In the genomic region with DNA sequence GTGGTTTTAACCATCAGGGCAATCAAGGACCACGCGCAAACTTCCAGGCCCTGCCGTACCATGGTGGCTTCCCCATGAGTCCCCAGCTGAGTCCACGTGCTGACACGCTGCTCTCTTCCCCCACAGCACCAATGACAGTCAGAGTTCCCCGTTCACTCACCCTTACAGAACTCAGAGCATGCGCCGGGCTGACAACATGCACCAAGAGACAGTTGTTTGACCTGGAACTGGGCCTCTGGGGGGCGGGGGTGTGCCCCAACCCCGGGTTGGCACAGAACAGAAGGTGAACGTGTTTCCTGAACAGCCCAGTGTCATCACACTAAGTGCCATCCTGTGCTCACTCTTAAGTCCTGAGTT, we compare ENCODE assay signal across 1 cellular context.
TF ChIP-seq lines count a peak whose summit lies in the region.

No MANE protein-coding gene starts in this region.

TF ChIP-seq in GM12878, 131 proteins besides CTCF, POLR2A, EP300 and RAD21 (continued from another document and continues in another):
- TF ChIP-seq YBX1 (IDR thresholded peaks at IDR 0.05), result no peak
- TF ChIP-seq SUPT20H (IDR thresholded peaks at IDR 0.05; ENCODE audit: borderline replicate concordance, control insufficient read depth, low read depth, low read length), result no peak
- no peak for TF ChIP-seq ZBED1 (IDR thresholded peaks at IDR 0.05; ENCODE audit: borderline replicate concordance)
- TF ChIP-seq, protein P1, sequence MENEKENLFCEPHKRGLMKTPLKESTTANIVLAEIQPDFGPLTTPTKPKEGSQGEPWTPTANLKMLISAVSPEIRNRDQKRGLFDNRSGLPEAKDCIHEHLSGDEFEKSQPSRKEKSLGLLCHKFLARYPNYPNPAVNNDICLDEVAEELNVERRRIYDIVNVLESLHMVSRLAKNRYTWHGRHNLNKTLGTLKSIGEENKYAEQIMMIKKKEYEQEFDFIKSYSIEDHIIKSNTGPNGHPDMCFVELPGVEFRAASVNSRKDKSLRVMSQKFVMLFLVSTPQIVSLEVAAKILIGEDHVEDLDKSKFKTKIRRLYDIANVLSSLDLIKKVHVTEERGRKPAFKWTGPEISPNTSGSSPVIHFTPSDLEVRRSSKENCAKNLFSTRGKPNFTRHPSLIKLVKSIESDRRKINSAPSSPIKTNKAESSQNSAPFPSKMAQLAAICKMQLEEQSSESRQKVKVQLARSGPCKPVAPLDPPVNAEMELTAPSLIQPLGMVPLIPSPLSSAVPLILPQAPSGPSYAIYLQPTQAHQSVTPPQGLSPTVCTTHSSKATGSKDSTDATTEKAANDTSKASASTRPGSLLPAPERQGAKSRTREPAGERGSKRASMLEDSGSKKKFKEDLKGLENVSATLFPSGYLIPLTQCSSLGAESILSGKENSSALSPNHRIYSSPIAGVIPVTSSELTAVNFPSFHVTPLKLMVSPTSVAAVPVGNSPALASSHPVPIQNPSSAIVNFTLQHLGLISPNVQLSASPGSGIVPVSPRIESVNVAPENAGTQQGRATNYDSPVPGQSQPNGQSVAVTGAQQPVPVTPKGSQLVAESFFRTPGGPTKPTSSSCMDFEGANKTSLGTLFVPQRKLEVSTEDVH (IDR thresholded peaks at IDR 0.05; ENCODE audit: low read depth, partially characterized antibody), result no peak
- TF ChIP-seq, protein P2, sequence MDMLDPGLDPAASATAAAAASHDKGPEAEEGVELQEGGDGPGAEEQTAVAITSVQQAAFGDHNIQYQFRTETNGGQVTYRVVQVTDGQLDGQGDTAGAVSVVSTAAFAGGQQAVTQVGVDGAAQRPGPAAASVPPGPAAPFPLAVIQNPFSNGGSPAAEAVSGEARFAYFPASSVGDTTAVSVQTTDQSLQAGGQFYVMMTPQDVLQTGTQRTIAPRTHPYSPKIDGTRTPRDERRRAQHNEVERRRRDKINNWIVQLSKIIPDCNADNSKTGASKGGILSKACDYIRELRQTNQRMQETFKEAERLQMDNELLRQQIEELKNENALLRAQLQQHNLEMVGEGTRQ (IDR thresholded peaks at IDR 0.05; ENCODE audit: borderline replicate concordance, low read depth, low read length), result no peak
- TF ChIP-seq, protein P3, sequence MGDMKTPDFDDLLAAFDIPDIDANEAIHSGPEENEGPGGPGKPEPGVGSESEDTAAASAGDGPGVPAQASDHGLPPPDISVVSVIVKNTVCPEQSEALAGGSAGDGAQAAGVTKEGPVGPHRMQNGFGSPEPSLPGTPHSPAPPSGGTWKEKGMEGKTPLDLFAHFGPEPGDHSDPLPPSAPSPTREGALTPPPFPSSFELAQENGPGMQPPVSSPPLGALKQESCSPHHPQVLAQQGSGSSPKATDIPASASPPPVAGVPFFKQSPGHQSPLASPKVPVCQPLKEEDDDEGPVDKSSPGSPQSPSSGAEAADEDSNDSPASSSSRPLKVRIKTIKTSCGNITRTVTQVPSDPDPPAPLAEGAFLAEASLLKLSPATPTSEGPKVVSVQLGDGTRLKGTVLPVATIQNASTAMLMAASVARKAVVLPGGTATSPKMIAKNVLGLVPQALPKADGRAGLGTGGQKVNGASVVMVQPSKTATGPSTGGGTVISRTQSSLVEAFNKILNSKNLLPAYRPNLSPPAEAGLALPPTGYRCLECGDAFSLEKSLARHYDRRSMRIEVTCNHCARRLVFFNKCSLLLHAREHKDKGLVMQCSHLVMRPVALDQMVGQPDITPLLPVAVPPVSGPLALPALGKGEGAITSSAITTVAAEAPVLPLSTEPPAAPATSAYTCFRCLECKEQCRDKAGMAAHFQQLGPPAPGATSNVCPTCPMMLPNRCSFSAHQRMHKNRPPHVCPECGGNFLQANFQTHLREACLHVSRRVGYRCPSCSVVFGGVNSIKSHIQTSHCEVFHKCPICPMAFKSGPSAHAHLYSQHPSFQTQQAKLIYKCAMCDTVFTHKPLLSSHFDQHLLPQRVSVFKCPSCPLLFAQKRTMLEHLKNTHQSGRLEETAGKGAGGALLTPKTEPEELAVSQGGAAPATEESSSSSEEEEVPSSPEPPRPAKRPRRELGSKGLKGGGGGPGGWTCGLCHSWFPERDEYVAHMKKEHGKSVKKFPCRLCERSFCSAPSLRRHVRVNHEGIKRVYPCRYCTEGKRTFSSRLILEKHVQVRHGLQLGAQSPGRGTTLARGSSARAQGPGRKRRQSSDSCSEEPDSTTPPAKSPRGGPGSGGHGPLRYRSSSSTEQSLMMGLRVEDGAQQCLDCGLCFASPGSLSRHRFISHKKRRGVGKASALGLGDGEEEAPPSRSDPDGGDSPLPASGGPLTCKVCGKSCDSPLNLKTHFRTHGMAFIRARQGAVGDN (IDR thresholded peaks at IDR 0.05), result peak; percentile 97
- no peak for TF ChIP-seq RB1 (IDR thresholded peaks at IDR 0.05; ENCODE audit: borderline replicate concordance)
- TF ChIP-seq, protein P4, sequence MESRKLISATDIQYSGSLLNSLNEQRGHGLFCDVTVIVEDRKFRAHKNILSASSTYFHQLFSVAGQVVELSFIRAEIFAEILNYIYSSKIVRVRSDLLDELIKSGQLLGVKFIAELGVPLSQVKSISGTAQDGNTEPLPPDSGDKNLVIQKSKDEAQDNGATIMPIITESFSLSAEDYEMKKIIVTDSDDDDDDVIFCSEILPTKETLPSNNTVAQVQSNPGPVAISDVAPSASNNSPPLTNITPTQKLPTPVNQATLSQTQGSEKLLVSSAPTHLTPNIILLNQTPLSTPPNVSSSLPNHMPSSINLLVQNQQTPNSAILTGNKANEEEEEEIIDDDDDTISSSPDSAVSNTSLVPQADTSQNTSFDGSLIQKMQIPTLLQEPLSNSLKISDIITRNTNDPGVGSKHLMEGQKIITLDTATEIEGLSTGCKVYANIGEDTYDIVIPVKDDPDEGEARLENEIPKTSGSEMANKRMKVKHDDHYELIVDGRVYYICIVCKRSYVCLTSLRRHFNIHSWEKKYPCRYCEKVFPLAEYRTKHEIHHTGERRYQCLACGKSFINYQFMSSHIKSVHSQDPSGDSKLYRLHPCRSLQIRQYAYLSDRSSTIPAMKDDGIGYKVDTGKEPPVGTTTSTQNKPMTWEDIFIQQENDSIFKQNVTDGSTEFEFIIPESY (IDR thresholded peaks at IDR 0.05), result no peak
- no peak for TF ChIP-seq SRF (IDR thresholded peaks at IDR 0.05; ENCODE audit: low read depth in 2 of 2, low read length in 2 of 2)
- no peak for TF ChIP-seq NFYA (IDR thresholded peaks at IDR 0.05; ENCODE audit: borderline replicate concordance, low read depth, low read length)
- TF ChIP-seq, protein P5, sequence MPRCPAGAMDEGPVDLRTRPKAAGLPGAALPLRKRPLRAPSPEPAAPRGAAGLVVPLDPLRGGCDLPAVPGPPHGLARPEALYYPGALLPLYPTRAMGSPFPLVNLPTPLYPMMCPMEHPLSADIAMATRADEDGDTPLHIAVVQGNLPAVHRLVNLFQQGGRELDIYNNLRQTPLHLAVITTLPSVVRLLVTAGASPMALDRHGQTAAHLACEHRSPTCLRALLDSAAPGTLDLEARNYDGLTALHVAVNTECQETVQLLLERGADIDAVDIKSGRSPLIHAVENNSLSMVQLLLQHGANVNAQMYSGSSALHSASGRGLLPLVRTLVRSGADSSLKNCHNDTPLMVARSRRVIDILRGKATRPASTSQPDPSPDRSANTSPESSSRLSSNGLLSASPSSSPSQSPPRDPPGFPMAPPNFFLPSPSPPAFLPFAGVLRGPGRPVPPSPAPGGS (IDR thresholded peaks at IDR 0.05; ENCODE audit: borderline replicate concordance, insufficient read depth, low read depth, low read length, poor library complexity, severe bottlenecking), result no peak
- TF ChIP-seq, protein P6, sequence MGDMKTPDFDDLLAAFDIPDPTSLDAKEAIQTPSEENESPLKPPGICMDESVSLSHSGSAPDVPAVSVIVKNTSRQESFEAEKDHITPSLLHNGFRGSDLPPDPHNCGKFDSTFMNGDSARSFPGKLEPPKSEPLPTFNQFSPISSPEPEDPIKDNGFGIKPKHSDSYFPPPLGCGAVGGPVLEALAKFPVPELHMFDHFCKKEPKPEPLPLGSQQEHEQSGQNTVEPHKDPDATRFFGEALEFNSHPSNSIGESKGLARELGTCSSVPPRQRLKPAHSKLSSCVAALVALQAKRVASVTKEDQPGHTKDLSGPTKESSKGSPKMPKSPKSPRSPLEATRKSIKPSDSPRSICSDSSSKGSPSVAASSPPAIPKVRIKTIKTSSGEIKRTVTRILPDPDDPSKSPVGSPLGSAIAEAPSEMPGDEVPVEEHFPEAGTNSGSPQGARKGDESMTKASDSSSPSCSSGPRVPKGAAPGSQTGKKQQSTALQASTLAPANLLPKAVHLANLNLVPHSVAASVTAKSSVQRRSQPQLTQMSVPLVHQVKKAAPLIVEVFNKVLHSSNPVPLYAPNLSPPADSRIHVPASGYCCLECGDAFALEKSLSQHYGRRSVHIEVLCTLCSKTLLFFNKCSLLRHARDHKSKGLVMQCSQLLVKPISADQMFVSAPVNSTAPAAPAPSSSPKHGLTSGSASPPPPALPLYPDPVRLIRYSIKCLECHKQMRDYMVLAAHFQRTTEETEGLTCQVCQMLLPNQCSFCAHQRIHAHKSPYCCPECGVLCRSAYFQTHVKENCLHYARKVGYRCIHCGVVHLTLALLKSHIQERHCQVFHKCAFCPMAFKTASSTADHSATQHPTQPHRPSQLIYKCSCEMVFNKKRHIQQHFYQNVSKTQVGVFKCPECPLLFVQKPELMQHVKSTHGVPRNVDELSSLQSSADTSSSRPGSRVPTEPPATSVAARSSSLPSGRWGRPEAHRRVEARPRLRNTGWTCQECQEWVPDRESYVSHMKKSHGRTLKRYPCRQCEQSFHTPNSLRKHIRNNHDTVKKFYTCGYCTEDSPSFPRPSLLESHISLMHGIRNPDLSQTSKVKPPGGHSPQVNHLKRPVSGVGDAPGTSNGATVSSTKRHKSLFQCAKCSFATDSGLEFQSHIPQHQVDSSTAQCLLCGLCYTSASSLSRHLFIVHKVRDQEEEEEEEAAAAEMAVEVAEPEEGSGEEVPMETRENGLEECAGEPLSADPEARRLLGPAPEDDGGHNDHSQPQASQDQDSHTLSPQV (IDR thresholded peaks at IDR 0.05), result no peak
- TF ChIP-seq, protein P7, sequence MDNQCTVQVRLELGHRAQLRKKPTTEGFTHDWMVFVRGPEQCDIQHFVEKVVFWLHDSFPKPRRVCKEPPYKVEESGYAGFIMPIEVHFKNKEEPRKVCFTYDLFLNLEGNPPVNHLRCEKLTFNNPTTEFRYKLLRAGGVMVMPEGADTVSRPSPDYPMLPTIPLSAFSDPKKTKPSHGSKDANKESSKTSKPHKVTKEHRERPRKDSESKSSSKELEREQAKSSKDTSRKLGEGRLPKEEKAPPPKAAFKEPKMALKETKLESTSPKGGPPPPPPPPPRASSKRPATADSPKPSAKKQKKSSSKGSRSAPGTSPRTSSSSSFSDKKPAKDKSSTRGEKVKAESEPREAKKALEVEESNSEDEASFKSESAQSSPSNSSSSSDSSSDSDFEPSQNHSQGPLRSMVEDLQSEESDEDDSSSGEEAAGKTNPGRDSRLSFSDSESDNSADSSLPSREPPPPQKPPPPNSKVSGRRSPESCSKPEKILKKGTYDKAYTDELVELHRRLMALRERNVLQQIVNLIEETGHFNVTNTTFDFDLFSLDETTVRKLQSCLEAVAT (IDR thresholded peaks at IDR 0.05), result no peak
- TF ChIP-seq, protein P8, sequence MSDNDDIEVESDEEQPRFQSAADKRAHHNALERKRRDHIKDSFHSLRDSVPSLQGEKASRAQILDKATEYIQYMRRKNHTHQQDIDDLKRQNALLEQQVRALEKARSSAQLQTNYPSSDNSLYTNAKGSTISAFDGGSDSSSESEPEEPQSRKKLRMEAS (IDR thresholded peaks at IDR 0.05; ENCODE audit: low read depth, low read length), result peak; percentile 48; the same call in 1 of the 2 replicates
- no peak for TF ChIP-seq PAX5 (IDR thresholded peaks at IDR 0.05; ENCODE audit: borderline replicate concordance, low read depth, low read length)
- no peak for TF ChIP-seq GATAD2B (conservative IDR thresholded peaks at IDR 0.05; ENCODE audit: low read depth)
- no peak for TF ChIP-seq SP1 (IDR thresholded peaks at IDR 0.05; ENCODE audit: low read depth, low read length)
- TF ChIP-seq, protein P9, sequence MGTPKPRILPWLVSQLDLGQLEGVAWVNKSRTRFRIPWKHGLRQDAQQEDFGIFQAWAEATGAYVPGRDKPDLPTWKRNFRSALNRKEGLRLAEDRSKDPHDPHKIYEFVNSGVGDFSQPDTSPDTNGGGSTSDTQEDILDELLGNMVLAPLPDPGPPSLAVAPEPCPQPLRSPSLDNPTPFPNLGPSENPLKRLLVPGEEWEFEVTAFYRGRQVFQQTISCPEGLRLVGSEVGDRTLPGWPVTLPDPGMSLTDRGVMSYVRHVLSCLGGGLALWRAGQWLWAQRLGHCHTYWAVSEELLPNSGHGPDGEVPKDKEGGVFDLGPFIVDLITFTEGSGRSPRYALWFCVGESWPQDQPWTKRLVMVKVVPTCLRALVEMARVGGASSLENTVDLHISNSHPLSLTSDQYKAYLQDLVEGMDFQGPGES (IDR thresholded peaks at IDR 0.05), result no peak
- TF ChIP-seq RUNX3 (IDR thresholded peaks at IDR 0.05; ENCODE audit: low read length), result no peak; the same call in 1 of the 2 replicates
- peak; percentile 39; the same call in 1 of the 2 replicates for TF ChIP-seq CREB1 (IDR thresholded peaks at IDR 0.05; ENCODE audit: low read depth)
- TF ChIP-seq RAD51 (IDR thresholded peaks at IDR 0.05), result peak; percentile 38; the same call in 1 of the 2 replicates
- TF ChIP-seq, protein P10, sequence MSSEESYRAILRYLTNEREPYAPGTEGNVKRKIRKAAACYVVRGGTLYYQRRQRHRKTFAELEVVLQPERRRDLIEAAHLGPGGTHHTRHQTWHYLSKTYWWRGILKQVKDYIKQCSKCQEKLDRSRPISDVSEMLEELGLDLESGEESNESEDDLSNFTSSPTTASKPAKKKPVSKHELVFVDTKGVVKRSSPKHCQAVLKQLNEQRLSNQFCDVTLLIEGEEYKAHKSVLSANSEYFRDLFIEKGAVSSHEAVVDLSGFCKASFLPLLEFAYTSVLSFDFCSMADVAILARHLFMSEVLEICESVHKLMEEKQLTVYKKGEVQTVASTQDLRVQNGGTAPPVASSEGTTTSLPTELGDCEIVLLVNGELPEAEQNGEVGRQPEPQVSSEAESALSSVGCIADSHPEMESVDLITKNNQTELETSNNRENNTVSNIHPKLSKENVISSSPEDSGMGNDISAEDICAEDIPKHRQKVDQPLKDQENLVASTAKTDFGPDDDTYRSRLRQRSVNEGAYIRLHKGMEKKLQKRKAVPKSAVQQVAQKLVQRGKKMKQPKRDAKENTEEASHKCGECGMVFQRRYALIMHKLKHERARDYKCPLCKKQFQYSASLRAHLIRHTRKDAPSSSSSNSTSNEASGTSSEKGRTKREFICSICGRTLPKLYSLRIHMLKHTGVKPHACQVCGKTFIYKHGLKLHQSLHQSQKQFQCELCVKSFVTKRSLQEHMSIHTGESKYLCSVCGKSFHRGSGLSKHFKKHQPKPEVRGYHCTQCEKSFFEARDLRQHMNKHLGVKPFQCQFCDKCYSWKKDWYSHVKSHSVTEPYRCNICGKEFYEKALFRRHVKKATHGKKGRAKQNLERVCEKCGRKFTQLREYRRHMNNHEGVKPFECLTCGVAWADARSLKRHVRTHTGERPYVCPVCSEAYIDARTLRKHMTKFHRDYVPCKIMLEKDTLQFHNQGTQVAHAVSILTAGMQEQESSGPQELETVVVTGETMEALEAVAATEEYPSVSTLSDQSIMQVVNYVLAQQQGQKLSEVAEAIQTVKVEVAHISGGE (CRISPR knock-in tag; IDR thresholded peaks at IDR 0.05), result no peak
- 0 out of 2 replicates have a peak, but pooled peaks have one; percentile 7 for TF ChIP-seq SPI1 (IDR thresholded peaks at IDR 0.05; ENCODE audit: borderline replicate concordance, insufficient read depth, low read depth, low read length)
- no peak for TF ChIP-seq ZNF274 (IDR thresholded peaks at IDR 0.05; ENCODE audit: insufficient read depth, insufficient read length)
- TF ChIP-seq TBL1XR1 (IDR thresholded peaks at IDR 0.05; ENCODE audit: low read depth, low read length), result no peak
- no peak for TF ChIP-seq BACH1 (IDR thresholded peaks at IDR 0.05; ENCODE audit: borderline replicate concordance)
- no peak for TF ChIP-seq WRNIP1 (IDR thresholded peaks at IDR 0.05; ENCODE audit: borderline replicate concordance, low read depth, low read length)
- TF ChIP-seq ESRRA (IDR thresholded peaks at IDR 0.05; ENCODE audit: low read length), result no peak
- TF ChIP-seq CHD1 (IDR thresholded peaks at IDR 0.05; ENCODE audit: low read depth, low read length), result no peak
- no peak for TF ChIP-seq RFX5 (IDR thresholded peaks at IDR 0.05; ENCODE audit: low read depth, low read length)
